Comparison of ENCODE assay signal across 6 cellular contexts in genomic region chr17:63911657-63912100, GRCh38. TPM values are rescaled to one million over a fixed set of nuclear protein-coding genes. Genes with fewer than 3 reads are reported as not detected.
A peak's percentile ranks its signal among the peaks of the same experiment; 100 is the strongest.
DNase-seq lines count a peak whose midpoint lies in the region; ATAC-seq and TF ChIP-seq lines count a peak whose summit lies in the region.

No MANE protein-coding gene starts in this region.

- H3K36me3 ChIP-seq in RWPE2 (ENCODE audit: low read depth) (no peaks in the 10 kb centered on the region), osteoblast (ENCODE audit: insufficient read depth, low read length) (no peaks in the 10 kb centered on the region)

- H3K4me3 ChIP-seq in GM12865 (ENCODE audit: low read depth, low read length): no peak overlapping the region
- H3K4me3 ChIP-seq in RWPE2 (ENCODE audit: severe bottlenecking): no peak overlapping the region
- H3K4me3 ChIP-seq in osteoblast (ENCODE audit: insufficient read depth, low read length): no peak overlapping the region

- peak; percentile 40 for DNase-seq in GM12865 (ENCODE audit: low read depth)
- DNase-seq in RWPE2 (ENCODE audit: low spot score): no peak
- peak; percentile 36 for DNase-seq in MCF 10A (ENCODE audit: unreplicated experiment)
- DNase-seq in osteoblast (ENCODE audit: insufficient read length, low spot score, missing footprints): peak; percentile 92
- DNase-seq in NCI-H1436 treated with DMSO at 0.1 percent for 48 hours (lab: John Stamatoyannopoulos, UW): no peak

- H3K27me3 Mint-ChIP-seq in MCF 10A (ENCODE audit: insufficient read depth, unreplicated experiment): peaks cover 29% of the 10 kb centered on the region

- H3K9me3 Mint-ChIP-seq in MCF 10A (ENCODE audit: unreplicated experiment): no peaks in the 10 kb centered on the region

- no peak overlapping the region for H3K4me3 Mint-ChIP-seq in MCF 10A (ENCODE audit: unreplicated experiment)

- TF ChIP-seq CTCF in GM12865 (IDR thresholded peaks at IDR 0.05; ENCODE audit: insufficient read depth, low read depth, low read length, missing control alignments): peak; percentile 71
- peak; percentile 76 for TF ChIP-seq CTCF in RWPE2 (IDR thresholded peaks at IDR 0.05; ENCODE audit: poor library complexity, severe bottlenecking)
- peak; percentile 83 for TF ChIP-seq CTCF in MCF 10A (IDR thresholded peaks at IDR 0.05; ENCODE audit: unreplicated experiment)
- peak; percentile 54 for TF ChIP-seq CTCF in osteoblast (IDR thresholded peaks at IDR 0.05; ENCODE audit: extremely low read depth, low read depth, low read length)

- no peaks in the 10 kb centered on the region for H4K20me1 ChIP-seq in osteoblast (ENCODE audit: insufficient read depth, low read length)

- H3K4me1 Mint-ChIP-seq in MCF 10A (ENCODE audit: insufficient read depth, unreplicated experiment): no peaks in the 10 kb centered on the region

- peaks cover 7% of the 10 kb centered on the region for H3K36me3 Mint-ChIP-seq in MCF 10A (ENCODE audit: insufficient read depth, unreplicated experiment)

- POLR2A ChIA-PET in MCF 10A (lab: Yijun Ruan, JAX): no interaction called here

- intact Hi-C loops in MCF 10A (cut with micrococcal nuclease): loop anchor here (5.0 to 10.0 kb wide), 2 partner anchors 36 to 373 kb away; no protein-coding TSS in a partner anchor

- BruUV-seq in MCF 10A (replicated peaks; lab: Mats Ljungman, UMichigan): no TSS peak

- H3K27me3 ChIP-seq in RWPE2 (ENCODE audit: insufficient read depth, poor library complexity, severe bottlenecking): peaks cover 9% of the 10 kb centered on the region
- H3K27me3 ChIP-seq in osteoblast (ENCODE audit: insufficient read depth, low read length): peaks cover 7% of the 10 kb centered on the region

- H3K79me2 ChIP-seq in osteoblast (ENCODE audit: insufficient read depth, low read length): no peaks in the 10 kb centered on the region

- no peaks in the 10 kb centered on the region for H3K4me1 ChIP-seq in RWPE2 (ENCODE audit: insufficient read depth, poor library complexity, severe bottlenecking)
- H3K4me1 ChIP-seq in osteoblast (ENCODE audit: insufficient read depth, low read length): no peaks in the 10 kb centered on the region

- CTCF ChIA-PET in MCF 10A (lab: Yijun Ruan, JAX): interaction anchor here (0.5 to 4.0 kb wide), 24 partner anchors 9 to 556 kb away, joined by 3 to 20 read pairs (median 4); partner anchors contain the start of gene ICAM2

- H2AFZ ChIP-seq in osteoblast (ENCODE audit: low read length): no peak overlapping the region

- no peak overlapping the region for H3K4me2 ChIP-seq in osteoblast (ENCODE audit: insufficient read depth, low read length)

- H3K27ac ChIP-seq in RWPE2 (ENCODE audit: poor library complexity, severe bottlenecking): no peak overlapping the region
- H3K27ac ChIP-seq in osteoblast (ENCODE audit: low read depth, low read length): no peak overlapping the region

- no peak overlapping the region for H3K27ac Mint-ChIP-seq in MCF 10A (ENCODE audit: low read depth, unreplicated experiment)

- H3K9me3 ChIP-seq in RWPE2 (ENCODE audit: severe bottlenecking) (no peaks in the 10 kb centered on the region), osteoblast (ENCODE audit: low read depth, low read length) (no peaks in the 10 kb centered on the region)

- ATAC-seq in RWPE2 (ENCODE audit: low read depth): peak; percentile 74
- ATAC-seq in GM21723 (IDR thresholded peaks at IDR 0.05; ENCODE audit: unreplicated experiment): no peak

RNA-seq across cellular contexts. Expression of gene CSHL1, which starts 0.6 kb away (rescaled TPM):
- total RNA-seq in MCF 10A (2022) (not detected in 2 replicates), osteoblast (not detected in 2 replicates)

RNA-seq across cellular contexts. Expression of gene GH1, which starts 7.0 kb away (rescaled TPM):
- total RNA-seq in MCF 10A (2022) (not detected in 2 replicates), osteoblast (not detected in 2 replicates)

RNA-seq across cellular contexts. Expression of gene CSH1, which starts 15.3 kb away (rescaled TPM):
- not detected in 2 replicates for total RNA-seq in MCF 10A (2022)
- total RNA-seq in osteoblast: not detected in 2 replicates

RNA-seq across cellular contexts. Expression of gene CD79B, which starts 20.5 kb away (rescaled TPM):
- total RNA-seq in MCF 10A (2022) (not detected in 2 replicates), osteoblast (0.36 and 0.59 TPM in 2 replicates)

RNA-seq across cellular contexts. Expression of gene GH2, which starts 29.9 kb away (rescaled TPM):
- total RNA-seq in MCF 10A (2022) (not detected in 2 replicates), osteoblast (not detected in 2 replicates)

Comparison
In these comparisons a context has a peak if more than half of its experiments do, and no peak if none do; other contexts are left out.
1. DNase-seq: peak in GM12865 (single experiment), MCF 10A (single experiment) and osteoblast (single experiment); none in RWPE2 (single experiment) and NCI-H1436 treated with DMSO at 0.1 percent for 48 hours (single experiment).
2. Peak in every context shown above with its lines, with median percentiles within 50 percentile points of each other: CTCF ChIP-seq.